In genomic region chr15:101617390-101617965, GRCh38 we compare ENCODE assay signal across 24 cellular contexts.
"Had no signal": no experiment of that assay in that cellular context is flagged by ENCODE, and none has a peak within 500 bp of the region (broad histone marks: within the 10 kb centered on the region; RNA-seq: fewer than 3 reads in every experiment).

No MANE protein-coding gene starts in this region.

- H3K27me3 Mint-ChIP-seq: activated CD4-positive, alpha-beta memory T cell treated with anti-CD3 and anti-CD28 coated beads, Interleukin-2, amount 10 ng/mL, durations not matched to agents 7 days and 5 days; activated naive CD8-positive, alpha-beta T cell had no signal

- H3K9me3 Mint-ChIP-seq: activated CD4-positive, alpha-beta memory T cell treated with anti-CD3 and anti-CD28 coated beads, Interleukin-2, amount 10 ng/mL, durations not matched to agents 7 days and 5 days had no signal

- H3K27ac Mint-ChIP-seq: activated CD4-positive, alpha-beta memory T cell treated with anti-CD3 and anti-CD28 coated beads, Interleukin-2, amount 10 ng/mL, durations not matched to agents 7 days and 5 days; dendritic cell treated with granulocyte-macrophage colony-stimulating factor and Interleukin-4, amounts not matched to agents 40 ng/mL and 50 ng/mL, for 4 days; mesothelial cell of epicardium had no signal

- H3K36me3 ChIP-seq: lower lobe of right lung, pancreas, vagina had no signal

- FAIRE-seq: pancreas had no signal

- H3K27ac ChIP-seq: lower lobe of right lung, SK-N-MC, skin epidermis, tibial nerve, vagina had no signal

- DNase-seq: activated CD4-positive, alpha-beta memory T cell treated with anti-CD3 and anti-CD28 coated beads, Interleukin-2, amount 10 ng/mL, durations not matched to agents 7 days and 5 days; activated CD4-positive, alpha-beta T cell treated with anti-CD3 and anti-CD28 coated beads for 4 hours; activated gamma-delta T cell; activated T-cell treated with anti-CD3 and anti-CD28 coated beads, Interleukin-2, amount 50 U/mL, for 48 hours; amygdala; cerebellar nuclear complex; erythroblast; hypothalamus; lower lobe of right lung; pancreas; stimulated activated CD4-positive, alpha-beta T cell treated with anti-CD3 and anti-CD28 coated beads, Interleukin-15, amount 100 ng/mL, for 24 hours; stimulated activated CD4-positive, alpha-beta T cell treated with anti-CD3 and anti-CD28 coated beads, Interleukin-4, amount 100 ng/mL, for 1 hour; stimulated activated naive CD4-positive, alpha-beta T cell; substantia nigra; T-helper 1 cell; T1000 had no signal

- H3K9me3 ChIP-seq: lower lobe of right lung, pancreas, tibial nerve, vagina had no signal

- H3K27me3 ChIP-seq: pancreas, tibial nerve, vagina had no signal

- ATAC-seq: lower lobe of right lung, pancreas had no signal

- H3K4me3 ChIP-seq: lower lobe of right lung, pancreas, SK-N-MC, skin epidermis, tibial nerve, vagina had no signal

- H3K4me3 Mint-ChIP-seq: activated CD4-positive, alpha-beta memory T cell treated with anti-CD3 and anti-CD28 coated beads, Interleukin-2, amount 10 ng/mL, durations not matched to agents 7 days and 5 days; activated naive CD8-positive, alpha-beta T cell; brain; dendritic cell treated with granulocyte-macrophage colony-stimulating factor and Interleukin-4, amounts not matched to agents 40 ng/mL and 50 ng/mL, for 4 days; mesothelial cell of epicardium had no signal
